In genomic region chr1:93435443-93435842, GRCh38 we compare ENCODE assay signal across 2 cellular contexts.
TF ChIP-seq lines count a peak whose summit lies in the region.

No MANE protein-coding gene starts in this region.

TF ChIP-seq in HepG2, 621 proteins besides CTCF, POLR2A, EP300 and RAD21 (continued from another document):
- TF ChIP-seq ZNF280B (CRISPR knock-in tag; IDR thresholded peaks at IDR 0.05; ENCODE audit: borderline replicate concordance) (no peak), ZNF121 (CRISPR knock-in tag; IDR thresholded peaks at IDR 0.05) (no peak), HOXA5 (CRISPR knock-in tag; IDR thresholded peaks at IDR 0.05) (no peak), ZKSCAN5 (CRISPR knock-in tag; IDR thresholded peaks at IDR 0.05) (no peak), HNRNPH1 (optimal IDR thresholded peaks at IDR 0.05; ENCODE audit: low read depth, low read length) (no peak), PPARG (CRISPR knock-in tag; conservative IDR thresholded peaks at IDR 0.05) (no peak), XRCC5 (optimal IDR thresholded peaks at IDR 0.05; ENCODE audit: low read length) (no peak), TAF15 (IDR thresholded peaks at IDR 0.05; ENCODE audit: low read depth, low read length, poor library complexity, severe bottlenecking) (no peak), ZFP36L2 (CRISPR knock-in tag; IDR thresholded peaks at IDR 0.05) (no peak), SMC3 (IDR thresholded peaks at IDR 0.05; ENCODE audit: low read length) (no peak), ZHX1 (CRISPR knock-in tag; IDR thresholded peaks at IDR 0.05; ENCODE audit: low read depth) (no peak), ZFP91 (CRISPR knock-in tag; IDR thresholded peaks at IDR 0.05; ENCODE audit: borderline replicate concordance) (no peak), NFKBIZ (CRISPR knock-in tag; IDR thresholded peaks at IDR 0.05) (no peak), ZNF761 (CRISPR knock-in tag; conservative IDR thresholded peaks at IDR 0.05) (no peak), ZBTB34 (CRISPR knock-in tag; IDR thresholded peaks at IDR 0.05) (no peak)

TF ChIP-seq in WTC11, 78 proteins besides CTCF, POLR2A, EP300 and RAD21 (continued from another document):
- TF ChIP-seq, protein P1, sequence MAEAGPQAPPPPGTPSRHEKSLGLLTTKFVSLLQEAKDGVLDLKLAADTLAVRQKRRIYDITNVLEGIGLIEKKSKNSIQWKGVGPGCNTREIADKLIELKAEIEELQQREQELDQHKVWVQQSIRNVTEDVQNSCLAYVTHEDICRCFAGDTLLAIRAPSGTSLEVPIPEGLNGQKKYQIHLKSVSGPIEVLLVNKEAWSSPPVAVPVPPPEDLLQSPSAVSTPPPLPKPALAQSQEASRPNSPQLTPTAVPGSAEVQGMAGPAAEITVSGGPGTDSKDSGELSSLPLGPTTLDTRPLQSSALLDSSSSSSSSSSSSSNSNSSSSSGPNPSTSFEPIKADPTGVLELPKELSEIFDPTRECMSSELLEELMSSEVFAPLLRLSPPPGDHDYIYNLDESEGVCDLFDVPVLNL (CRISPR knock-in tag; IDR thresholded peaks at IDR 0.05; ENCODE audit: borderline replicate concordance, low read depth) = no peak
- TF ChIP-seq PREB (CRISPR knock-in tag; IDR thresholded peaks at IDR 0.05; ENCODE audit: borderline replicate concordance) (no peak), NR3C1 (CRISPR knock-in tag; conservative IDR thresholded peaks at IDR 0.05; ENCODE audit: low read depth) (no peak), JAZF1 (CRISPR knock-in tag; IDR thresholded peaks at IDR 0.05) (no peak), ZNF219 (CRISPR knock-in tag; IDR thresholded peaks at IDR 0.05; ENCODE audit: borderline replicate concordance) (no peak), ZNF396 (CRISPR knock-in tag; IDR thresholded peaks at IDR 0.05; ENCODE audit: borderline replicate concordance) (no peak), TEAD1 (CRISPR knock-in tag; IDR thresholded peaks at IDR 0.05) (no peak), CBFB (CRISPR knock-in tag; IDR thresholded peaks at IDR 0.05; ENCODE audit: low read depth) (no peak), TEAD4 (CRISPR knock-in tag; IDR thresholded peaks at IDR 0.05) (no peak)
- TF ChIP-seq, protein P2, sequence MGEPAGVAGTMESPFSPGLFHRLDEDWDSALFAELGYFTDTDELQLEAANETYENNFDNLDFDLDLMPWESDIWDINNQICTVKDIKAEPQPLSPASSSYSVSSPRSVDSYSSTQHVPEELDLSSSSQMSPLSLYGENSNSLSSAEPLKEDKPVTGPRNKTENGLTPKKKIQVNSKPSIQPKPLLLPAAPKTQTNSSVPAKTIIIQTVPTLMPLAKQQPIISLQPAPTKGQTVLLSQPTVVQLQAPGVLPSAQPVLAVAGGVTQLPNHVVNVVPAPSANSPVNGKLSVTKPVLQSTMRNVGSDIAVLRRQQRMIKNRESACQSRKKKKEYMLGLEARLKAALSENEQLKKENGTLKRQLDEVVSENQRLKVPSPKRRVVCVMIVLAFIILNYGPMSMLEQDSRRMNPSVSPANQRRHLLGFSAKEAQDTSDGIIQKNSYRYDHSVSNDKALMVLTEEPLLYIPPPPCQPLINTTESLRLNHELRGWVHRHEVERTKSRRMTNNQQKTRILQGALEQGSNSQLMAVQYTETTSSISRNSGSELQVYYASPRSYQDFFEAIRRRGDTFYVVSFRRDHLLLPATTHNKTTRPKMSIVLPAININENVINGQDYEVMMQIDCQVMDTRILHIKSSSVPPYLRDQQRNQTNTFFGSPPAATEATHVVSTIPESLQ (CRISPR knock-in tag; IDR thresholded peaks at IDR 0.05) = no peak
